ENCODE assay signal across 9 cellular contexts in the genomic region with DNA sequence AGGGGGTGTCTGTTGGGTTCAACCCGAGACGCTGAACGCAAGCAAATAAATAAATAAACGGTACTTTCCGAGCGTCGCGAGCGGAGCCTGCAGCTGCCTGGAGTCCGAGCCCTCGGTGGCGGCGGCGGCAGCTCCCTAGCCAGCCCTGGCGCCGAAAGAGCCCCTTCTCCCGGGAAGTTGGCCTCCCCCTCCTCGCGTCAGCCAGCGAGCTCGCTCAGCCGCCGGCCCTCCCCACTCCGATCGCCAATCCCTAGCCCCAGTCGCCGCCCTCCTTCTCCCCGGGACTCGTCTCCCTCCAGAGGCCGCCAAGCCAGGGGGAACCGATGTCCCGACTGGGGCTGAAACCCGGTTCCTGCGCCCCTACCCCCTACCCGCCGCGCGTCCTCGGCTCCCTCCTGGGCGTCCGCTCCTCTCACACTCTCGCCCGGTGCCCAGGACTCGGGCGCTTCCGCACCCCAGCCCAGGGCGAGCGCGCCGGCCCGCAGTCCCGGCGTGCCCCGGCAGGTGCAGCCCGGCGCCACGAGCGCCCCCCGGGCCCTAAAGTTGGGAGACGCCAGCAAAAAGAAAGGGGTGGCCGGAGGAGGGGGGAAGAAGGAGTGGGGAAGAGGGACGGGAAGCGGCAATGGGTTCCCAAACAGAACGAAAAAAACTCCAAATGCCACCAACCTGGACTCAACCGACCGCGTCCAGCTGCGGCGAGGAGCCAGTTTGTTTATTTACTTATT. TPM values are rescaled to one million over a fixed set of nuclear protein-coding genes. Genes with fewer than 3 reads are reported as not detected.
DNase-seq lines count a peak whose midpoint lies in the region; TF ChIP-seq lines count a peak whose summit lies in the region.
"Had no signal": no experiment of that assay in that cellular context is flagged by ENCODE, and none has a peak within 500 bp of the region (broad histone marks: within the 10 kb centered on the region; RNA-seq: fewer than 3 reads in every experiment).

Gene GFRA1 (minus strand): TSS at position 710 of the 725 bp plus-strand sequence. CDS start 1,177 bp downstream, outside the sequence.

- H2BK12ac ChIP-seq in mesenchymal stem cell (ENCODE audit: low read length in 2 of 2) = no peak within 1 kb of the TSS

- H3K4me1 ChIP-seq in mesenchymal stem cell (ENCODE audit: control insufficient read depth, insufficient read depth, low read depth, low read length) = peaks cover 10% of the 10 kb centered on the region
- H3K4me1 ChIP-seq in urinary bladder (ENCODE audit: insufficient read depth) = peaks cover 2% of the 10 kb centered on the region

- H3K23ac ChIP-seq in mesenchymal stem cell (ENCODE audit: low read length in 2 of 2) = no peak within 1 kb of the TSS

- WGBS in mesenchymal stem cell = under 1% methylated on average over 50 of the region's 69 CpGs
- WGBS in urinary bladder = under 1% methylated on average over 69 of the region's 69 CpGs

- in situ Hi-C loops in Caki2 (cut with HindIII; ENCODE audit: low pct_unique_long_range_greater_than_20kb, low sequenced_read_pairs) = no loop called here

- peak within 1 kb of the TSS; percentile 43 for H2BK120ac ChIP-seq in mesenchymal stem cell (ENCODE audit: low read depth, low read length)

- TF ChIP-seq CTCF in coronary artery (IDR thresholded peaks at IDR 0.05) = no peak

- peaks cover 0 to 5% of the 10 kb centered on the region in 2 experiments for H3K36me3 ChIP-seq in mesenchymal stem cell (ENCODE audit: control insufficient read depth in 1 of 2, insufficient read depth in 2 of 2, low read depth in 1 of 2, low read length in 2 of 2)
- H3K36me3 ChIP-seq in urinary bladder (ENCODE audit: insufficient read depth) = no peaks in the 10 kb centered on the region

- H3K14ac ChIP-seq in mesenchymal stem cell (ENCODE audit: low read length in 2 of 2) = peak within 1 kb of the TSS in 1 of 2 experiments; percentile 70

- no peak within 1 kb of the TSS for H2AK5ac ChIP-seq in mesenchymal stem cell (ENCODE audit: low read length, severe bottlenecking)

- H3K9ac ChIP-seq in mesenchymal stem cell (ENCODE audit: low read length) = peak within 1 kb of the TSS; percentile 73

- H2BK5ac ChIP-seq in mesenchymal stem cell (ENCODE audit: low read depth, low read length, poor library complexity, severe bottlenecking) = peak within 1 kb of the TSS; percentile 67

- H3K4me3 ChIP-seq in coronary artery (peak within 1 kb of the TSS; percentile 81), mesenchymal stem cell (ENCODE audit: insufficient read depth in 1 of 2, low read depth in 1 of 2, low read length in 2 of 2) (peak within 1 kb of the TSS; percentile 79 to 81), urinary bladder (ENCODE audit: low read depth, low read length) (peak within 1 kb of the TSS; percentile 65)

- peaks cover 8% of the 10 kb centered on the region for H3K79me1 ChIP-seq in mesenchymal stem cell (replicated peaks; ENCODE audit: low read length, poor library complexity, severe bottlenecking)

- peak within 1 kb of the TSS in 1 of 2 experiments; percentile 72 for H3K18ac ChIP-seq in mesenchymal stem cell (ENCODE audit: low read depth in 1 of 2, low read length in 2 of 2)

- H3K4ac ChIP-seq in mesenchymal stem cell (ENCODE audit: low read depth in 1 of 2, low read length in 2 of 2) = no peak within 1 kb of the TSS

- H2AFZ ChIP-seq in mesenchymal stem cell (ENCODE audit: low read depth, low read length) = peak within 1 kb of the TSS; percentile 56

- no peaks in the 10 kb centered on the region for H3K9me3 ChIP-seq in mesenchymal stem cell (ENCODE audit: control insufficient read depth, low read length)

- H3K4me2 ChIP-seq in mesenchymal stem cell (ENCODE audit: low read length, poor library complexity, severe bottlenecking) = peak within 1 kb of the TSS; percentile 98

- H3K27me3 ChIP-seq in mesenchymal stem cell (ENCODE audit: control insufficient read depth in 1 of 2, insufficient read depth in 1 of 2, low read length in 2 of 2) = peaks cover 0 to 18% of the 10 kb centered on the region in 2 experiments

- no peak within 1 kb of the TSS for H2BK15ac ChIP-seq in mesenchymal stem cell (ENCODE audit: low read depth, poor library complexity, severe bottlenecking)

- H4K8ac ChIP-seq in mesenchymal stem cell (ENCODE audit: low read length) = peak within 1 kb of the TSS; percentile 59

- no peak within 1 kb of the TSS for H4K91ac ChIP-seq in mesenchymal stem cell (ENCODE audit: low read length)

- peak; percentile 40 for DNase-seq in Caki2 (ENCODE audit: low read depth)
- peak; percentile 76 for DNase-seq in HuH-7.5 (ENCODE audit: low spot score)
- DNase-seq in coronary artery (ENCODE audit: low spot score) = no peak
- peak; percentile 51 for DNase-seq in mesenchymal stem cell
- DNase-seq in NCI-H187 treated with DMSO at 0.1 percent for 48 hours (lab: John Stamatoyannopoulos, UW) = no peak
- no peak for DNase-seq in NCI-H226
- no peak for DNase-seq in dedifferentiated amniotic fluid mesenchymal stem cell (ENCODE audit: extremely low spot score)

- peak within 1 kb of the TSS; percentile 23 to 71 for H3K27ac ChIP-seq in coronary artery
- peak within 1 kb of the TSS; percentile 52 for H3K27ac ChIP-seq in mesenchymal stem cell (ENCODE audit: low read length, poor library complexity, severe bottlenecking)
- H3K27ac ChIP-seq in urinary bladder (ENCODE audit: low read depth) = peak within 1 kb of the TSS; percentile 46

RNA-seq across cellular contexts. Expression of gene GFRA1, which starts in this region (rescaled TPM):
- total RNA-seq in Caki2 (2014; rRNA removed; shearing (Covaris generic); ENCODE audit: low replicate concordance) = 8.2 and 10.5 TPM in 2 replicates
- 8.0 TPM for polyA plus RNA-seq in mesenchymal stem cell (2013, experiment 1 of 2)
- 7.6 TPM for polyA plus RNA-seq in mesenchymal stem cell (2013, experiment 2 of 2)
- 60.9 TPM for total RNA-seq in urinary bladder
- 24.2 TPM for polyA plus RNA-seq in urinary bladder
- total RNA-seq: mononuclear cell had no signal

Comparison
In these comparisons a context has a peak if more than half of its experiments do, and no peak if none do; other contexts are left out.
1. DNase-seq: peak in Caki2 (single experiment), HuH-7.5 (single experiment) and mesenchymal stem cell (single experiment); none in coronary artery (single experiment), NCI-H187 treated with DMSO at 0.1 percent for 48 hours (single experiment), NCI-H226 (single experiment) and dedifferentiated amniotic fluid mesenchymal stem cell (single experiment).
2. Peak in every context shown above with its lines, with median percentiles within 50 percentile points of each other: H3K27ac ChIP-seq and H3K4me3 ChIP-seq.